In genomic region chr10:125201108-125201524, GRCh38 we compare ENCODE assay signal across 10 cellular contexts. TPM values are rescaled to one million over a fixed set of nuclear protein-coding genes. Genes with fewer than 3 reads are reported as not detected.
DNase-seq lines count a peak whose midpoint lies in the region; ATAC-seq and TF ChIP-seq lines count a peak whose summit lies in the region.
"Had no signal": no experiment of that assay in that cellular context is flagged by ENCODE, and none has a peak within 500 bp of the region (broad histone marks: within the 10 kb centered on the region; RNA-seq: fewer than 3 reads in every experiment).

No MANE protein-coding gene starts in this region.

- no peak overlapping the region for H3K27ac Mint-ChIP-seq in activated naive CD4-positive, alpha-beta T cell treated with anti-CD3 and anti-CD28 coated beads for 36 hours
- H3K27ac Mint-ChIP-seq: activated naive CD8-positive, alpha-beta T cell treated with anti-CD3 and anti-CD28 coated beads, Interleukin-2, amount 10 ng/mL, durations not matched to agents 7 days and 5 days had no signal

- intact Hi-C loops in activated naive CD4-positive, alpha-beta T cell treated with anti-CD3 and anti-CD28 coated beads for 36 hours (cut with micrococcal nuclease) = no loop called here

- ATAC-seq in GM21529 (IDR thresholded peaks at IDR 0.05; ENCODE audit: unreplicated experiment) (peak; percentile 92), HG03558 (IDR thresholded peaks at IDR 0.05; ENCODE audit: extremely low read depth, unreplicated experiment) (peak; percentile 75)

- no peaks in the 10 kb centered on the region for H3K4me1 Mint-ChIP-seq in activated naive CD4-positive, alpha-beta T cell treated with anti-CD3 and anti-CD28 coated beads for 36 hours (ENCODE audit: low read depth)
- H3K4me1 Mint-ChIP-seq: activated naive CD8-positive, alpha-beta T cell treated with anti-CD3 and anti-CD28 coated beads, Interleukin-2, amount 10 ng/mL, durations not matched to agents 7 days and 5 days; neural crest cell had no signal

- TF ChIP-seq CTCF in GM13977 (IDR thresholded peaks at IDR 0.05; ENCODE audit: extremely low read depth, insufficient read depth, missing control alignments) = no peak
- TF ChIP-seq CTCF in fibroblast of villous mesenchyme (IDR thresholded peaks at IDR 0.05; ENCODE audit: insufficient read depth, low read depth, low read length) = no peak

- H3K4me3 Mint-ChIP-seq in activated naive CD4-positive, alpha-beta T cell treated with anti-CD3 and anti-CD28 coated beads for 36 hours = no peak overlapping the region
- H3K4me3 Mint-ChIP-seq: activated naive CD8-positive, alpha-beta T cell treated with anti-CD3 and anti-CD28 coated beads, Interleukin-2, amount 10 ng/mL, durations not matched to agents 7 days and 5 days; neural crest cell had no signal

- no peaks in the 10 kb centered on the region for H3K9me3 Mint-ChIP-seq in activated naive CD4-positive, alpha-beta T cell treated with anti-CD3 and anti-CD28 coated beads for 36 hours
- H3K9me3 Mint-ChIP-seq: activated naive CD8-positive, alpha-beta T cell treated with anti-CD3 and anti-CD28 coated beads, Interleukin-2, amount 10 ng/mL, durations not matched to agents 7 days and 5 days; neural crest cell had no signal

- in situ Hi-C loops in GM13977 (cut with MboI; ENCODE audit: low pct_unique_long_range_greater_than_20kb, low sequenced_read_pairs, unreplicated experiment) = no loop called here

- CTCF ChIA-PET in activated naive CD4-positive, alpha-beta T cell treated with anti-CD3 and anti-CD28 coated beads for 36 hours (lab: Charles Lee) = no interaction called here

- no peaks in the 10 kb centered on the region for H3K27me3 Mint-ChIP-seq in activated naive CD4-positive, alpha-beta T cell treated with anti-CD3 and anti-CD28 coated beads for 36 hours (ENCODE audit: low read depth)
- H3K27me3 Mint-ChIP-seq: activated naive CD8-positive, alpha-beta T cell treated with anti-CD3 and anti-CD28 coated beads, Interleukin-2, amount 10 ng/mL, durations not matched to agents 7 days and 5 days had no signal

- peak; percentile 66 for DNase-seq in GM13977 (ENCODE audit: low spot score)
- peak; percentile 23 for DNase-seq in fibroblast of villous mesenchyme (ENCODE audit: low read depth)
- DNase-seq in NCI-H526 treated with DMSO at 0.1 percent for 48 hours (lab: John Stamatoyannopoulos, UW) = no peak
- no peak for DNase-seq in DMS79 (lab: John Stamatoyannopoulos, UW)
- no peak for DNase-seq in DMS153 treated with DMSO at 0.1 percent for 48 hours (lab: John Stamatoyannopoulos, UW; ENCODE audit: unreplicated experiment)
- no peak for DNase-seq in activated naive CD4-positive, alpha-beta T cell treated with anti-CD3 and anti-CD28 coated beads for 36 hours
- DNase-seq: activated naive CD8-positive, alpha-beta T cell treated with anti-CD3 and anti-CD28 coated beads, Interleukin-2, amount 10 ng/mL, durations not matched to agents 7 days and 5 days had no signal

- no peaks in the 10 kb centered on the region for H3K36me3 Mint-ChIP-seq in activated naive CD4-positive, alpha-beta T cell treated with anti-CD3 and anti-CD28 coated beads for 36 hours (ENCODE audit: low read depth)
- H3K36me3 Mint-ChIP-seq: activated naive CD8-positive, alpha-beta T cell treated with anti-CD3 and anti-CD28 coated beads, Interleukin-2, amount 10 ng/mL, durations not matched to agents 7 days and 5 days had no signal

- no peak overlapping the region for H3K4me3 ChIP-seq in fibroblast of villous mesenchyme (ENCODE audit: low read depth, low read length)

RNA-seq across cellular contexts. Expression of gene CTBP2, which starts 40.8 kb away (rescaled TPM):
- 74.3 and 84.7 TPM in 2 replicates for total RNA-seq in fibroblast of villous mesenchyme
- under 1 TPM; 0.19 to 0.42 TPM for total RNA-seq in activated naive CD4-positive, alpha-beta T cell treated with anti-CD3 and anti-CD28 coated beads for 36 hours

Comparison
In these comparisons a context has a peak if more than half of its experiments do, and no peak if none do; other contexts are left out.
1. DNase-seq: peak in GM13977 (single experiment) and fibroblast of villous mesenchyme (single experiment); none in NCI-H526 treated with DMSO at 0.1 percent for 48 hours (single experiment), DMS79 (single experiment), DMS153 treated with DMSO at 0.1 percent for 48 hours (single experiment) and activated naive CD4-positive, alpha-beta T cell treated with anti-CD3 and anti-CD28 coated beads for 36 hours (single experiment).
2. RNA of gene CTBP2, which starts 40.8 kb away (total RNA-seq): 74.3 to 84.7 TPM in fibroblast of villous mesenchyme; 0.19 to 0.42 TPM in activated naive CD4-positive, alpha-beta T cell treated with anti-CD3 and anti-CD28 coated beads for 36 hours; every median in the first group is over 10 times any median in the second.